ENCODE assay signal across 1 cellular context in the genomic region with DNA sequence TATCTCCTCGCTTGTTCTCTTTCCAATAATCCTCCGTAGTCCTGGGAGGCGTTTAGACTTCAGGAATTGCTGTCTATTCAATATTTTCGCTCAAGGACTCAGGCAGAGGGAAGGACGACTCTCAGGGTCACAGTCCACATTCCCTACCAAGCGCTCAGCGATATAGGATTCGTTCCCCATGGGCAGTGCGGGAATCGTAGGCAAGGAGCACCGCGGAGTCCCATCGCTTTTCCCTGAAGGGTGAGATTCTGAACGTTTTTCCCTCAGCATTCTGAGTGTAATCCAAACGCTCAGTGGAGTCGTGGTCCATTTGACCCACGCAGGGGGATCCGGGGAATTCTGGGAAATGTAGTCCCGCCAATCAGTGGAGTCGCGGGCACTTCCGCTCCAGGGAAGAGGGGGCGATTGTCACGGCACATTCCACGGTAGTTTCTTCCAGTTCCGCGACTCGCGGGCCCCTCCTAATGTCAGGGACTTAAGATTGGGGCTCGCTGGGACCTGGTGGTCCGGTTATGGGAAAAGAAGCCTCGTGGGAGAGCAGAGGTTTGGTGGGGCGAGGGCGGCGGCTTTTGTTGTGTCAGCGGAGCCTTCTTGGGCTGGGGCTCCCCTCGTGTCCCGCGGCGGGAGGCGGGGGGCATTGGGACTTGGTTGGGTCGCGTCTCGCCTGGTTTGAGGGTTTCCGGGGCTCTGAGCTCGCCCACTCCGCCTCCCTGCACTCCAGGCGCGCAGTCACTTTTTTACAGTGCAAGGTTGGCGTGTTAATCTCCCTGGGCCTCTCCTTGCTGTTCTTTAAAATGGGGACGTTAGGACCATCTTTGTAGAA.
A peak's percentile ranks its signal among the peaks of the same experiment; 100 is the strongest.
TF ChIP-seq lines count a peak whose summit lies in the region.

A gene (plus strand): TSS at position 364 of the 823 bp plus-strand sequence. CDS start 3,079 bp downstream, outside the sequence.

TF ChIP-seq in HepG2, 621 proteins besides CTCF, POLR2A, EP300 and RAD21 (continued from another document and continues in another):
- TF ChIP-seq, protein P1, sequence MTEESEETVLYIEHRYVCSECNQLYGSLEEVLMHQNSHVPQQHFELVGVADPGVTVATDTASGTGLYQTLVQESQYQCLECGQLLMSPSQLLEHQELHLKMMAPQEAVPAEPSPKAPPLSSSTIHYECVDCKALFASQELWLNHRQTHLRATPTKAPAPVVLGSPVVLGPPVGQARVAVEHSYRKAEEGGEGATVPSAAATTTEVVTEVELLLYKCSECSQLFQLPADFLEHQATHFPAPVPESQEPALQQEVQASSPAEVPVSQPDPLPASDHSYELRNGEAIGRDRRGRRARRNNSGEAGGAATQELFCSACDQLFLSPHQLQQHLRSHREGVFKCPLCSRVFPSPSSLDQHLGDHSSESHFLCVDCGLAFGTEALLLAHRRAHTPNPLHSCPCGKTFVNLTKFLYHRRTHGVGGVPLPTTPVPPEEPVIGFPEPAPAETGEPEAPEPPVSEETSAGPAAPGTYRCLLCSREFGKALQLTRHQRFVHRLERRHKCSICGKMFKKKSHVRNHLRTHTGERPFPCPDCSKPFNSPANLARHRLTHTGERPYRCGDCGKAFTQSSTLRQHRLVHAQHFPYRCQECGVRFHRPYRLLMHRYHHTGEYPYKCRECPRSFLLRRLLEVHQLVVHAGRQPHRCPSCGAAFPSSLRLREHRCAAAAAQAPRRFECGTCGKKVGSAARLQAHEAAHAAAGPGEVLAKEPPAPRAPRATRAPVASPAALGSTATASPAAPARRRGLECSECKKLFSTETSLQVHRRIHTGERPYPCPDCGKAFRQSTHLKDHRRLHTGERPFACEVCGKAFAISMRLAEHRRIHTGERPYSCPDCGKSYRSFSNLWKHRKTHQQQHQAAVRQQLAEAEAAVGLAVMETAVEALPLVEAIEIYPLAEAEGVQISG (CRISPR knock-in tag; IDR thresholded peaks at IDR 0.05) = peak; percentile 71; the same call in 1 of the 2 replicates
- TF ChIP-seq, protein P2, sequence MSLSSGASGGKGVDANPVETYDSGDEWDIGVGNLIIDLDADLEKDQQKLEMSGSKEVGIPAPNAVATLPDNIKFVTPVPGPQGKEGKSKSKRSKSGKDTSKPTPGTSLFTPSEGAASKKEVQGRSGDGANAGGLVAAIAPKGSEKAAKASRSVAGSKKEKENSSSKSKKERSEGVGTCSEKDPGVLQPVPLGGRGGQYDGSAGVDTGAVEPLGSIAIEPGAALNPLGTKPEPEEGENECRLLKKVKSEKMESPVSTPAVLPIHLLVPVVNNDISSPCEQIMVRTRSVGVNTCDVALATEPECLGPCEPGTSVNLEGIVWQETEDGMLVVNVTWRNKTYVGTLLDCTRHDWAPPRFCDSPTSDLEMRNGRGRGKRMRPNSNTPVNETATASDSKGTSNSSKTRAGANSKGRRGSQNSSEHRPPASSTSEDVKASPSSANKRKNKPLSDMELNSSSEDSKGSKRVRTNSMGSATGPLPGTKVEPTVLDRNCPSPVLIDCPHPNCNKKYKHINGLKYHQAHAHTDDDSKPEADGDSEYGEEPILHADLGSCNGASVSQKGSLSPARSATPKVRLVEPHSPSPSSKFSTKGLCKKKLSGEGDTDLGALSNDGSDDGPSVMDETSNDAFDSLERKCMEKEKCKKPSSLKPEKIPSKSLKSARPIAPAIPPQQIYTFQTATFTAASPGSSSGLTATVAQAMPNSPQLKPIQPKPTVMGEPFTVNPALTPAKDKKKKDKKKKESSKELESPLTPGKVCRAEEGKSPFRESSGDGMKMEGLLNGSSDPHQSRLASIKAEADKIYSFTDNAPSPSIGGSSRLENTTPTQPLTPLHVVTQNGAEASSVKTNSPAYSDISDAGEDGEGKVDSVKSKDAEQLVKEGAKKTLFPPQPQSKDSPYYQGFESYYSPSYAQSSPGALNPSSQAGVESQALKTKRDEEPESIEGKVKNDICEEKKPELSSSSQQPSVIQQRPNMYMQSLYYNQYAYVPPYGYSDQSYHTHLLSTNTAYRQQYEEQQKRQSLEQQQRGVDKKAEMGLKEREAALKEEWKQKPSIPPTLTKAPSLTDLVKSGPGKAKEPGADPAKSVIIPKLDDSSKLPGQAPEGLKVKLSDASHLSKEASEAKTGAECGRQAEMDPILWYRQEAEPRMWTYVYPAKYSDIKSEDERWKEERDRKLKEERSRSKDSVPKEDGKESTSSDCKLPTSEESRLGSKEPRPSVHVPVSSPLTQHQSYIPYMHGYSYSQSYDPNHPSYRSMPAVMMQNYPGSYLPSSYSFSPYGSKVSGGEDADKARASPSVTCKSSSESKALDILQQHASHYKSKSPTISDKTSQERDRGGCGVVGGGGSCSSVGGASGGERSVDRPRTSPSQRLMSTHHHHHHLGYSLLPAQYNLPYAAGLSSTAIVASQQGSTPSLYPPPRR (CRISPR knock-in tag; IDR thresholded peaks at IDR 0.05; ENCODE audit: borderline replicate concordance) = no peak
- TF ChIP-seq ZMYM4 (CRISPR knock-in tag; IDR thresholded peaks at IDR 0.05) (peak; percentile 24; the same call in 1 of the 2 replicates), ZNF234 (CRISPR knock-in tag; conservative IDR thresholded peaks at IDR 0.05) (0 out of 2 replicates have a peak, but pooled peaks have one; percentile 21), SRSF4 (IDR thresholded peaks at IDR 0.05; ENCODE audit: low read depth, low read length, poor library complexity, severe bottlenecking) (no peak), DR1 (CRISPR knock-in tag; IDR thresholded peaks at IDR 0.05) (no peak), AGO1 (IDR thresholded peaks at IDR 0.05; ENCODE audit: low read depth, low read length, poor library complexity, severe bottlenecking) (no peak), ZKSCAN8 (CRISPR knock-in tag; IDR thresholded peaks at IDR 0.05; ENCODE audit: borderline replicate concordance) (no peak), GATA4 (IDR thresholded peaks at IDR 0.05; ENCODE audit: borderline replicate concordance, low read depth) (no peak; the same call in 1 of the 2 replicates), TP53 (CRISPR knock-in tag; conservative IDR thresholded peaks at IDR 0.05) (no peak), TGIF2 (CRISPR knock-in tag; IDR thresholded peaks at IDR 0.05) (no peak), POLR2AphosphoS2 (IDR thresholded peaks at IDR 0.05; ENCODE audit: low read depth, low read length) (no peak), ZNF136 (CRISPR knock-in tag; IDR thresholded peaks at IDR 0.05; ENCODE audit: low read depth) (no peak), NR1H2 (CRISPR knock-in tag; IDR thresholded peaks at IDR 0.05; ENCODE audit: borderline replicate concordance, low read depth) (no peak), KDM2A (CRISPR knock-in tag; IDR thresholded peaks at IDR 0.05; ENCODE audit: borderline replicate concordance, low read depth) (peak; percentile 66), NR2C2 (CRISPR knock-in tag; IDR thresholded peaks at IDR 0.05; ENCODE audit: borderline replicate concordance) (peak; percentile 96), ZNF816 (CRISPR knock-in tag; IDR thresholded peaks at IDR 0.05; ENCODE audit: borderline replicate concordance) (no peak), ZNF274 (CRISPR knock-in tag; IDR thresholded peaks at IDR 0.05) (no peak; the same call in 1 of the 2 replicates), ZNF878 (CRISPR knock-in tag; IDR thresholded peaks at IDR 0.05) (no peak), PPARG (CRISPR knock-in tag; conservative IDR thresholded peaks at IDR 0.05) (no peak), TAF1 (CRISPR knock-in tag; IDR thresholded peaks at IDR 0.05) (peak; percentile 72), ZNF446 (CRISPR knock-in tag; IDR thresholded peaks at IDR 0.05) (peak; percentile 18; the same call in 1 of the 2 replicates), IKZF4 (CRISPR knock-in tag; IDR thresholded peaks at IDR 0.05; ENCODE audit: borderline replicate concordance, low read depth, not compliant biosample characterization) (no peak), RXRB (CRISPR knock-in tag; IDR thresholded peaks at IDR 0.05; ENCODE audit: borderline replicate concordance) (peak; percentile 68; the same call in 1 of the 2 replicates), CEBPG (CRISPR knock-in tag; IDR thresholded peaks at IDR 0.05) (0 out of 2 replicates have a peak, but pooled peaks have one; percentile 13), CEBPB (IDR thresholded peaks at IDR 0.05; ENCODE audit: borderline replicate concordance, low read depth, low read length) (no peak), NFIB (CRISPR knock-in tag; IDR thresholded peaks at IDR 0.05; ENCODE audit: borderline replicate concordance) (no peak), SP2 (CRISPR knock-in tag; IDR thresholded peaks at IDR 0.05) (no peak), HOXA7 (CRISPR knock-in tag; IDR thresholded peaks at IDR 0.05) (no peak)
- TF ChIP-seq, protein P3, sequence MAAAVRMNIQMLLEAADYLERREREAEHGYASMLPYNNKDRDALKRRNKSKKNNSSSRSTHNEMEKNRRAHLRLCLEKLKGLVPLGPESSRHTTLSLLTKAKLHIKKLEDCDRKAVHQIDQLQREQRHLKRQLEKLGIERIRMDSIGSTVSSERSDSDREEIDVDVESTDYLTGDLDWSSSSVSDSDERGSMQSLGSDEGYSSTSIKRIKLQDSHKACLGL (CRISPR knock-in tag; IDR thresholded peaks at IDR 0.05) = no peak
- TF ChIP-seq, protein P4, sequence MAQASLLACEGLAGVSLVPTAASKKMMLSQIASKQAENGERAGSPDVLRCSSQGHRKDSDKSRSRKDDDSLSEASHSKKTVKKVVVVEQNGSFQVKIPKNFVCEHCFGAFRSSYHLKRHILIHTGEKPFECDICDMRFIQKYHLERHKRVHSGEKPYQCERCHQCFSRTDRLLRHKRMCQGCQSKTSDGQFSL (CRISPR knock-in tag; IDR thresholded peaks at IDR 0.05) = no peak
- TF ChIP-seq, protein P5, sequence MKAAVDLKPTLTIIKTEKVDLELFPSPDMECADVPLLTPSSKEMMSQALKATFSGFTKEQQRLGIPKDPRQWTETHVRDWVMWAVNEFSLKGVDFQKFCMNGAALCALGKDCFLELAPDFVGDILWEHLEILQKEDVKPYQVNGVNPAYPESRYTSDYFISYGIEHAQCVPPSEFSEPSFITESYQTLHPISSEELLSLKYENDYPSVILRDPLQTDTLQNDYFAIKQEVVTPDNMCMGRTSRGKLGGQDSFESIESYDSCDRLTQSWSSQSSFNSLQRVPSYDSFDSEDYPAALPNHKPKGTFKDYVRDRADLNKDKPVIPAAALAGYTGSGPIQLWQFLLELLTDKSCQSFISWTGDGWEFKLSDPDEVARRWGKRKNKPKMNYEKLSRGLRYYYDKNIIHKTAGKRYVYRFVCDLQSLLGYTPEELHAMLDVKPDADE (CRISPR knock-in tag; IDR thresholded peaks at IDR 0.05) = no peak
- TF ChIP-seq, protein P6, sequence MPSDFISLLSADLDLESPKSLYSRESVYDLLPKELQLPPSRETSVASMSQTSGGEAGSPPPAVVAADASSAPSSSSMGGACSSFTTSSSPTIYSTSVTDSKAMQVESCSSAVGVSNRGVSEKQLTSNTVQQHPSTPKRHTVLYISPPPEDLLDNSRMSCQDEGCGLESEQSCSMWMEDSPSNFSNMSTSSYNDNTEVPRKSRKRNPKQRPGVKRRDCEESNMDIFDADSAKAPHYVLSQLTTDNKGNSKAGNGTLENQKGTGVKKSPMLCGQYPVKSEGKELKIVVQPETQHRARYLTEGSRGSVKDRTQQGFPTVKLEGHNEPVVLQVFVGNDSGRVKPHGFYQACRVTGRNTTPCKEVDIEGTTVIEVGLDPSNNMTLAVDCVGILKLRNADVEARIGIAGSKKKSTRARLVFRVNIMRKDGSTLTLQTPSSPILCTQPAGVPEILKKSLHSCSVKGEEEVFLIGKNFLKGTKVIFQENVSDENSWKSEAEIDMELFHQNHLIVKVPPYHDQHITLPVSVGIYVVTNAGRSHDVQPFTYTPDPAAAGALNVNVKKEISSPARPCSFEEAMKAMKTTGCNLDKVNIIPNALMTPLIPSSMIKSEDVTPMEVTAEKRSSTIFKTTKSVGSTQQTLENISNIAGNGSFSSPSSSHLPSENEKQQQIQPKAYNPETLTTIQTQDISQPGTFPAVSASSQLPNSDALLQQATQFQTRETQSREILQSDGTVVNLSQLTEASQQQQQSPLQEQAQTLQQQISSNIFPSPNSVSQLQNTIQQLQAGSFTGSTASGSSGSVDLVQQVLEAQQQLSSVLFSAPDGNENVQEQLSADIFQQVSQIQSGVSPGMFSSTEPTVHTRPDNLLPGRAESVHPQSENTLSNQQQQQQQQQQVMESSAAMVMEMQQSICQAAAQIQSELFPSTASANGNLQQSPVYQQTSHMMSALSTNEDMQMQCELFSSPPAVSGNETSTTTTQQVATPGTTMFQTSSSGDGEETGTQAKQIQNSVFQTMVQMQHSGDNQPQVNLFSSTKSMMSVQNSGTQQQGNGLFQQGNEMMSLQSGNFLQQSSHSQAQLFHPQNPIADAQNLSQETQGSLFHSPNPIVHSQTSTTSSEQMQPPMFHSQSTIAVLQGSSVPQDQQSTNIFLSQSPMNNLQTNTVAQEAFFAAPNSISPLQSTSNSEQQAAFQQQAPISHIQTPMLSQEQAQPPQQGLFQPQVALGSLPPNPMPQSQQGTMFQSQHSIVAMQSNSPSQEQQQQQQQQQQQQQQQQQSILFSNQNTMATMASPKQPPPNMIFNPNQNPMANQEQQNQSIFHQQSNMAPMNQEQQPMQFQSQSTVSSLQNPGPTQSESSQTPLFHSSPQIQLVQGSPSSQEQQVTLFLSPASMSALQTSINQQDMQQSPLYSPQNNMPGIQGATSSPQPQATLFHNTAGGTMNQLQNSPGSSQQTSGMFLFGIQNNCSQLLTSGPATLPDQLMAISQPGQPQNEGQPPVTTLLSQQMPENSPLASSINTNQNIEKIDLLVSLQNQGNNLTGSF (CRISPR knock-in tag; IDR thresholded peaks at IDR 0.05) = no peak
- TF ChIP-seq, protein P7, sequence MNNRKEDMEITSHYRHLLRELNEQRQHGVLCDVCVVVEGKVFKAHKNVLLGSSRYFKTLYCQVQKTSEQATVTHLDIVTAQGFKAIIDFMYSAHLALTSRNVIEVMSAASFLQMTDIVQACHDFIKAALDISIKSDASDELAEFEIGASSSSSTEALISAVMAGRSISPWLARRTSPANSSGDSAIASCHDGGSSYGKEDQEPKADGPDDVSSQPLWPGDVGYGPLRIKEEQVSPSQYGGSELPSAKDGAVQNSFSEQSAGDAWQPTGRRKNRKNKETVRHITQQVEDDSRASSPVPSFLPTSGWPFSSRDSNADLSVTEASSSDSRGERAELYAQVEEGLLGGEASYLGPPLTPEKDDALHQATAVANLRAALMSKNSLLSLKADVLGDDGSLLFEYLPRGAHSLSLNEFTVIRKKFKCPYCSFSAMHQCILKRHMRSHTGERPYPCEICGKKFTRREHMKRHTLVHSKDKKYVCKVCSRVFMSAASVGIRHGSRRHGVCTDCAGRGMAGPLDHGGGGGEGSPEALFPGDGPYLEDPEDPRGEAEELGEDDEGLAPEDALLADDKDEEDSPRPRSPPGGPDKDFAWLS (CRISPR knock-in tag; IDR thresholded peaks at IDR 0.05; ENCODE audit: borderline replicate concordance) = no peak
- TF ChIP-seq, protein P8, sequence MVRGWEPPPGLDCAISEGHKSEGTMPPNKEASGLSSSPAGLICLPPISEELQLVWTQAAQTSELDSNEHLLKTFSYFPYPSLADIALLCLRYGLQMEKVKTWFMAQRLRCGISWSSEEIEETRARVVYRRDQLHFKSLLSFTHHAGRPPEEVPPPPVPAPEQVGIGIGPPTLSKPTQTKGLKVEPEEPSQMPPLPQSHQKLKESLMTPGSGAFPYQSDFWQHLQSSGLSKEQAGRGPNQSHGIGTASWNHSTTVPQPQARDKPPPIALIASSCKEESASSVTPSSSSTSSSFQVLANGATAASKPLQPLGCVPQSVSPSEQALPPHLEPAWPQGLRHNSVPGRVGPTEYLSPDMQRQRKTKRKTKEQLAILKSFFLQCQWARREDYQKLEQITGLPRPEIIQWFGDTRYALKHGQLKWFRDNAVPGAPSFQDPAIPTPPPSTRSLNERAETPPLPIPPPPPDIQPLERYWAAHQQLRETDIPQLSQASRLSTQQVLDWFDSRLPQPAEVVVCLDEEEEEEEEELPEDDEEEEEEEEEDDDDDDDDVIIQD (CRISPR knock-in tag; IDR thresholded peaks at IDR 0.05; ENCODE audit: low read depth) = no peak
